2 cellular contexts compared by ENCODE assay signal in genomic region chr17:70655179-70655578, GRCh38.
TF ChIP-seq lines count a peak whose summit lies in the region.

No MANE protein-coding gene starts in this region.

TF ChIP-seq in SK-N-SH, 30 proteins besides CTCF, POLR2A, EP300 and RAD21 (continued from another document):
- TF ChIP-seq IRF3 (IDR thresholded peaks at IDR 0.05; ENCODE audit: low read depth, low read length) (no peak), CHD2 (IDR thresholded peaks at IDR 0.05; ENCODE audit: low read length, partially characterized antibody) (peak; percentile 53), MXI1 (IDR thresholded peaks at IDR 0.05; ENCODE audit: low read depth, low read length) (peak; percentile 24; the same call in 1 of the 2 replicates), RXRA (IDR thresholded peaks at IDR 0.05; ENCODE audit: borderline replicate concordance, low read depth) (no peak), TEAD4 (IDR thresholded peaks at IDR 0.05; ENCODE audit: borderline replicate concordance, insufficient read depth) (no peak), RFX5 (IDR thresholded peaks at IDR 0.05; ENCODE audit: low read length) (no peak), FOXJ3 (CRISPR knock-in tag; IDR thresholded peaks at IDR 0.05) (no peak), YY1 (IDR thresholded peaks at IDR 0.05; ENCODE audit: low read depth) (no peak), TCF12 (IDR thresholded peaks at IDR 0.05) (no peak)

TF ChIP-seq in SK-N-SH treated with all-trans-retinoic acid at 6 μM for 48 hours, 23 proteins besides CTCF, POLR2A, EP300 and RAD21 (continued from another document):
- TF ChIP-seq CSRNP3 (CRISPR knock-in tag; IDR thresholded peaks at IDR 0.05) (no peak), ISL1 (CRISPR knock-in tag; IDR thresholded peaks at IDR 0.05) (no peak), ZNF8 (CRISPR knock-in tag; IDR thresholded peaks at IDR 0.05) (no peak), ESRRG (CRISPR knock-in tag; IDR thresholded peaks at IDR 0.05) (no peak), ARNTL (CRISPR knock-in tag; IDR thresholded peaks at IDR 0.05; ENCODE audit: borderline replicate concordance, low read depth) (no peak), TOX (CRISPR knock-in tag; IDR thresholded peaks at IDR 0.05; ENCODE audit: borderline replicate concordance) (no peak)
